Comparison of ENCODE assay signal across 8 cellular contexts in the genomic region with DNA sequence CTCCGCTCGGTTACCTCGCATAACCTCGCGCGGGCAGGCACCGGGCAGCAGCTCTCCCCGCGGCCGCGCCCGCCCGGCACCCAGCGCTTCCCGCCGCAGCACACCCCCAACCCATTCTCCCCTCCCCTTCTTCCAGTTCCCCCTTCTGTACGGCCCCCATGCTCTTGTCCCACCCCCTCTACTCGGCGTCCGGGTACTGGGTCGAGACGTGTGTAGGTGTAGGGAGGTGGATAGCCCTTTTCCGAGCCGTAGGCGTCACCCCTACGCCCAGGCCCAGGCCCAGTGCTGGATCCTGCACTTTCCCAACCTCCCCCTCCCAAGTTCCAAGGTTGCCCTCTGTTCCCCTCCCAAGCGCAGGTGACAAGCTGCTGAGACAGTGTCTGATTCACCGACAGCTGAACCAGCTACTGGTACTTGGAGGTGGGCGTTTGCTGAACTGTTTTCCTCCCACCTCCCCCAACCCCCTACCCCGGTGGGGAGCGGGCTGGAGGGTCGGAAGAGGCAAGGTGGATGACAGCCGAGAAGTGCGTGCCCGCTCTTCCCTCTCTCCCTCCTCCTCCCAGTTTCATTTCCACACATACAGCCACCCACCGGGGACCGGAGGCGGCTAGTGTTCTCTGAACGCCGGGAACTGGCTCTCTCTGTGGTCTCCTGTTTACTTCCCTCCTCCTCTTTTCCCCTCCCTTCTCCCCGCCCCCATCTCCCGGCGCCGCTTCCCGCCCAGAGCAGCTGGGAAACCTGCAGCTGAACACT. TPM values are rescaled to one million over a fixed set of nuclear protein-coding genes. Genes with fewer than 3 reads are reported as not detected.
DNase-seq lines count a peak whose midpoint lies in the region; ATAC-seq and TF ChIP-seq lines count a peak whose summit lies in the region.

No MANE protein-coding gene starts in this region.

- H3K4me1 ChIP-seq in colonic mucosa = peaks cover 14% of the 10 kb centered on the region

- no peaks in the 10 kb centered on the region for H3K36me3 ChIP-seq in colonic mucosa

- intact Hi-C loops in colonic mucosa (cut with DNase I) = loop anchor here (5.0 to 10.0 kb wide), 2 partner anchors 47 to 184 kb away; no protein-coding TSS in a partner anchor

- ATAC-seq in HG02798 (IDR thresholded peaks at IDR 0.05; ENCODE audit: poor library complexity, unreplicated experiment) = peak; percentile 20

- peak overlapping the region; percentile 52 for H3K4me3 ChIP-seq in colonic mucosa

- H3K9ac ChIP-seq in colonic mucosa (ENCODE audit: low read depth in 2 of 2, low read length in 2 of 2) = peak overlapping the region; percentile 83 to 89

- TF ChIP-seq CTCF in VCaP (conservative IDR thresholded peaks at IDR 0.05) (no peak), colonic mucosa (IDR thresholded peaks at IDR 0.05) (no peak)

- peak; percentile 6 for DNase-seq in NOMO-1 treated with DMSO at 0.1 percent for 48 hours (lab: John Stamatoyannopoulos, UW; ENCODE audit: unreplicated experiment)
- no peak for DNase-seq in NOMO-1 treated with dmso at 0.1 percent for 144 hours (lab: John Stamatoyannopoulos, UW; ENCODE audit: unreplicated experiment)
- DNase-seq in NCI-H2029 treated with DMSO at 0.1 percent for 48 hours (lab: John Stamatoyannopoulos, UW) = peak; percentile 74
- peak; percentile 94 for DNase-seq in colonic mucosa
- DNase-seq in kidney tubule cell (ENCODE audit: low spot score) = peak; percentile 79
- peak in 2 of 3 donors; percentile 48 to 66 for DNase-seq in stimulated activated CD4-positive, alpha-beta T cell treated with anti-CD3 and anti-CD28 coated beads, Interleukin-12 subunit alpha, Interleukin-12 subunit beta, amount 100 ng/mL, for 48 hours (ENCODE audit: low read depth in 2 of 3, low spot score in 1 of 3)

- H3K27ac ChIP-seq in VCaP = peak overlapping the region; percentile 97
- peak overlapping the region; percentile 98 for H3K27ac ChIP-seq in colonic mucosa

- no peaks in the 10 kb centered on the region for H3K27me3 ChIP-seq in colonic mucosa

- H3K9me3 ChIP-seq in colonic mucosa = no peaks in the 10 kb centered on the region

RNA-seq across cellular contexts. Expression of gene KLF9, which starts 6.0 kb away (rescaled TPM):
- total RNA-seq in colonic mucosa = 10 to 100 TPM; 13.5 to 18.8 TPM
